Comparison of ENCODE assay signal across 8 cellular contexts in the genomic region with DNA sequence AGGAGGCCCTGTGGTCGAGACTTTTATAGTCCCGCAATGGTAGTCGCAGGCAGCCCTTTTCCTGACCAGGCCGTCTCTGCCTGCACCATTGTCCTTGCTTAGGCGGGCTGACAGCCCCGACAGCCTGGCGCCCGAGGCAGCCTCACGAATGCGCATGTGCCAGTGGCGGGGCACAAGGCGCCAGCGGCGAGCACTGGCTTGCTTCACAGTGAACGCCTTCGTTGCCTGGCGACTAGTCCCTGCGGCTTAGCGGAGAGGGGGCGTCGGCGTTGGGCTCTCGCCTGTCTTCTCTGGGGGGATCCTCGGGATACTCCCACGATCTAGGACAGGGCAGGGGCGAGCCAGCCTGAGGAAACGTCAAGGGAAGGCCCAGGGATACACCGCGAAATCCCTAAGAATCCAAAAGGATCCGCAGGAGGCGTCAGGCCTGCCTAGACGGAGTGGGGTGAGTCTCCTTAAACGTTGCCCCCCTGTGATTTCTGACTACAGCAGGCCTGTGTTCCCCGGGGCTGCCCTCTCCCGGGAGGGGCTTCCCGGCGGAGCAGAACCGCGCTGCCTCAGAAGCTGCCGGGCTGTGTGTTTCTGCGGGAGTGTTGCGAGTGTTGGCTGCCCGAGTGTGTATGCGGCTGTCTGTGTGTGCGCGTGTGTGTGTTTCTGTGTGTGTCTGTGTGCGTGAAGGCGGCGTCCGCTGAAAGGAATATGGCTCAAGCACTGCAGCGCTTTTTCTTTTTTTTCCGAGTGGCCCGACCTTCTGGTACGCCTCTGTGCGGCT. TPM values are rescaled to one million over a fixed set of nuclear protein-coding genes. Genes with fewer than 3 reads are reported as not detected.
A peak's percentile ranks its signal among the peaks of the same experiment; 100 is the strongest.
DNase-seq lines count a peak whose midpoint lies in the region; ATAC-seq and TF ChIP-seq lines count a peak whose summit lies in the region.

No MANE protein-coding gene starts in this region.

- H3K9me2 ChIP-seq in hepatocyte (replicated peaks; ENCODE audit: insufficient read depth) = no peaks in the 10 kb centered on the region

- CTCF ChIA-PET in HEK293T (lab: Yijun Ruan, JAX) = no interaction called here

- H3K4me3 ChIP-seq in H7 (ENCODE audit: insufficient read depth, low read depth, low read length) (peak overlapping the region; percentile 14; the same call in 1 of the 2 replicates), prostate gland (peak overlapping the region; percentile 38 to 41), hepatocyte (no peak overlapping the region)

- peak overlapping the region in 1 of 2 donors; percentile 17 for H3K27ac ChIP-seq in prostate gland
- H3K27ac ChIP-seq in hepatocyte = no peak overlapping the region

- no peaks in the 10 kb centered on the region for H4K20me1 ChIP-seq in hepatocyte (ENCODE audit: insufficient read depth, poor library complexity, severe bottlenecking)

- H3K36me3 ChIP-seq in H7 (replicated peaks; ENCODE audit: control insufficient read depth, insufficient read depth, low read length) (no peaks in the 10 kb centered on the region), prostate gland (no peaks in the 10 kb centered on the region), hepatocyte (replicated peaks; ENCODE audit: insufficient read depth, low read depth) (no peaks in the 10 kb centered on the region)

- H3K27me3 ChIP-seq in H7 (ENCODE audit: control insufficient read depth, insufficient read depth, low read length) (peaks cover 5% of the 10 kb centered on the region; the same call in 1 of the 2 replicates), prostate gland (replicated peaks; ENCODE audit: insufficient read depth) (no peaks in the 10 kb centered on the region), hepatocyte (no peaks in the 10 kb centered on the region)

- no peak for TF ChIP-seq POLR2A in prostate gland (IDR thresholded peaks at IDR 0.05)

- ATAC-seq in HG03175 (IDR thresholded peaks at IDR 0.05; ENCODE audit: unreplicated experiment) = no peak

- no peaks in the 10 kb centered on the region for H3K4me1 ChIP-seq in prostate gland (replicated peaks)
- no peaks in the 10 kb centered on the region for H3K4me1 ChIP-seq in hepatocyte (ENCODE audit: insufficient read depth)

- H3K9me3 ChIP-seq in prostate gland (no peaks in the 10 kb centered on the region), hepatocyte (ENCODE audit: low read depth) (no peaks in the 10 kb centered on the region)

- TF ChIP-seq CTCF in prostate gland (IDR thresholded peaks at IDR 0.05) (no peak), hepatocyte (IDR thresholded peaks at IDR 0.05; ENCODE audit: poor library complexity) (no peak)

- H3K79me2 ChIP-seq in hepatocyte = no peaks in the 10 kb centered on the region

- no peak overlapping the region for H3K4me2 ChIP-seq in hepatocyte

- intact Hi-C loops in cardiac septum (cut with DNase I) = no loop called here
- intact Hi-C loops in prostate gland (cut with DNase I) = no loop called here

- WGBS in prostate gland = 9% methylated on average over 55 of the region's 55 CpGs
- 95% methylated on average over 53 of the region's 55 CpGs for WGBS in hepatocyte (ENCODE audit: low lambda C conversion rate, missing lambda C conversion rate)

- H2AFZ ChIP-seq in hepatocyte = no peak overlapping the region

- POLR2A ChIA-PET in HEK293T (lab: Yijun Ruan, JAX) = no interaction called here

- DNase-seq in H7 = peak; percentile 59
- DNase-seq in activated naive CD4-positive, alpha-beta T cell treated with anti-CD3 and anti-CD28 coated beads, Interleukin-2, amount 50 U/mL, for 16 hours = peak; percentile 39
- peak; percentile 89 for DNase-seq in cardiac septum (ENCODE audit: low spot score)
- peak; percentile 70 for DNase-seq in prostate gland (ENCODE audit: low spot score)
- no peak for DNase-seq in hepatocyte (ENCODE audit: low spot score)
- DNase-seq in NCI-H69 (lab: John Stamatoyannopoulos, UW) = no peak
- no peak for DNase-seq in HEK293T (ENCODE audit: extremely low spot score)

TF ChIP-seq in HEK293T, 16 proteins besides CTCF, POLR2A, EP300 and RAD21:
- no peak for TF ChIP-seq SUZ12 (IDR thresholded peaks at IDR 0.05)
- TF ChIP-seq ARNT (IDR thresholded peaks at IDR 0.05) = no peak
- no peak for TF ChIP-seq NFRKB (IDR thresholded peaks at IDR 0.05)
- no peak for TF ChIP-seq FOXK2 (IDR thresholded peaks at IDR 0.05)
- TF ChIP-seq FOXA1 (IDR thresholded peaks at IDR 0.05) = no peak
- no peak for TF ChIP-seq L3MBTL2 (conservative IDR thresholded peaks at IDR 0.05)
- TF ChIP-seq LEF1 (IDR thresholded peaks at IDR 0.05; ENCODE audit: borderline replicate concordance) = no peak
- TF ChIP-seq CTBP1 (IDR thresholded peaks at IDR 0.05; ENCODE audit: borderline replicate concordance) = no peak
- no peak for TF ChIP-seq FOXM1 (IDR thresholded peaks at IDR 0.05; ENCODE audit: borderline replicate concordance)
- no peak for TF ChIP-seq SP1 (IDR thresholded peaks at IDR 0.05)
- TF ChIP-seq BHLHE40 (IDR thresholded peaks at IDR 0.05; ENCODE audit: borderline replicate concordance) = no peak
- TF ChIP-seq ZNF384 (IDR thresholded peaks at IDR 0.05) = no peak
- TF ChIP-seq PKNOX1 (IDR thresholded peaks at IDR 0.05) = no peak
- no peak for TF ChIP-seq HDGF (IDR thresholded peaks at IDR 0.05; ENCODE audit: borderline replicate concordance)
- no peak for TF ChIP-seq ELF4 (IDR thresholded peaks at IDR 0.05)

RNA-seq across cellular contexts. Expression of gene ZNF273, which starts 20.5 kb away (rescaled TPM):
- total RNA-seq in H7 (2014; rRNA removed; shearing (Covaris generic)) = 0.97 and 3.9 TPM in 2 replicates
- 3.0 TPM for total RNA-seq in cardiac septum
- total RNA-seq in prostate gland = 10 to 100 TPM in 1 of 2 donors, 1 to 10 TPM in 1; 9.7 to 11.5 TPM
- 4.9 and 8.4 TPM in 2 replicates for total RNA-seq in hepatocyte
- polyA plus RNA-seq in hepatocyte = 3.2 and 4.1 TPM in 2 replicates

Comparison
In these comparisons a context has a peak if more than half of its experiments do, and no peak if none do; other contexts are left out.
1. DNase-seq: peak in H7 (single experiment), activated naive CD4-positive, alpha-beta T cell treated with anti-CD3 and anti-CD28 coated beads, Interleukin-2, amount 50 U/mL, for 16 hours (single experiment), cardiac septum (single experiment) and prostate gland (single experiment); none in hepatocyte (single experiment), NCI-H69 (single experiment) and HEK293T (single experiment).